ENCODE assay signal across 1 cellular context in genomic region chr19:49641688-49642487, GRCh38.
TF ChIP-seq lines count a peak whose summit lies in the region.

SCAF1 (plus strand) TSS chr19:49642209; CDS start chr19:49645027, 2,818 bp downstream.

TF ChIP-seq in HepG2, 621 proteins besides CTCF, POLR2A, EP300 and RAD21 (continued from another document and continues in another):
- no peak for TF ChIP-seq ZNF75D (CRISPR knock-in tag; IDR thresholded peaks at IDR 0.05; ENCODE audit: borderline replicate concordance)
- no peak for TF ChIP-seq IKZF5 (CRISPR knock-in tag; IDR thresholded peaks at IDR 0.05)
- peak; percentile 94 for TF ChIP-seq AKAP8 (CRISPR knock-in tag; IDR thresholded peaks at IDR 0.05)
- TF ChIP-seq HDAC6 (IDR thresholded peaks at IDR 0.05; ENCODE audit: low read depth, low read length), result no peak
- TF ChIP-seq ELK4 (CRISPR knock-in tag; IDR thresholded peaks at IDR 0.05; ENCODE audit: borderline replicate concordance), result no peak
- TF ChIP-seq ZNF691 (CRISPR knock-in tag; IDR thresholded peaks at IDR 0.05; ENCODE audit: borderline replicate concordance, low read depth), result 0 out of 2 replicates have a peak, but pooled peaks have one; percentile 24
- 0 out of 2 replicates have a peak, but pooled peaks have one; percentile 38 for TF ChIP-seq ZNF598 (CRISPR knock-in tag; IDR thresholded peaks at IDR 0.05; ENCODE audit: borderline replicate concordance)
- TF ChIP-seq ASH2L (IDR thresholded peaks at IDR 0.05; ENCODE audit: insufficient read length, low read depth, low read length), result peak; percentile 34
- TF ChIP-seq HNRNPK (IDR thresholded peaks at IDR 0.05; ENCODE audit: low read depth, low read length, poor library complexity, severe bottlenecking), result peak; percentile 66
- no peak for TF ChIP-seq NFE2L2 (IDR thresholded peaks at IDR 0.05; ENCODE audit: low read length)
- TF ChIP-seq PHF21A (CRISPR knock-in tag; IDR thresholded peaks at IDR 0.05), result no peak
- peak; percentile 99 for TF ChIP-seq RXRB (CRISPR knock-in tag; IDR thresholded peaks at IDR 0.05; ENCODE audit: borderline replicate concordance)
- peak; percentile 22; the same call in 1 of the 2 replicates for TF ChIP-seq ZNF124 (CRISPR knock-in tag; IDR thresholded peaks at IDR 0.05)
- TF ChIP-seq CCAR2 (optimal IDR thresholded peaks at IDR 0.05; ENCODE audit: low read depth, low read length), result no peak
- TF ChIP-seq AHR (CRISPR knock-in tag; IDR thresholded peaks at IDR 0.05), result no peak
- TF ChIP-seq BHLHE40 (IDR thresholded peaks at IDR 0.05; ENCODE audit: low read length), result no peak
- TF ChIP-seq KLF9 (CRISPR knock-in tag; IDR thresholded peaks at IDR 0.05; ENCODE audit: low read depth), result no peak
- TF ChIP-seq E2F2 (CRISPR knock-in tag; IDR thresholded peaks at IDR 0.05; ENCODE audit: borderline replicate concordance), result peak; percentile 90; the same call in 1 of the 2 replicates
- TF ChIP-seq AGO2 (optimal IDR thresholded peaks at IDR 0.05; ENCODE audit: low read depth, low read length), result peak; percentile 81
- TF ChIP-seq MED1 (CRISPR knock-in tag; IDR thresholded peaks at IDR 0.05), result no peak; the same call in 1 of the 2 replicates
- TF ChIP-seq PRDM15 (CRISPR knock-in tag; IDR thresholded peaks at IDR 0.05), result no peak
- TF ChIP-seq SRSF1 (optimal IDR thresholded peaks at IDR 0.05; ENCODE audit: low read depth, low read length), result no peak
- TF ChIP-seq TFDP2 (CRISPR knock-in tag; IDR thresholded peaks at IDR 0.05), result peak; percentile 92
- peak; percentile 71; the same call in 1 of the 2 replicates for TF ChIP-seq ZC3H4 (CRISPR knock-in tag; IDR thresholded peaks at IDR 0.05; ENCODE audit: borderline replicate concordance)
- peak; percentile 75 for TF ChIP-seq SP2 (CRISPR knock-in tag; IDR thresholded peaks at IDR 0.05)
- no peak; the same call in 1 of the 2 replicates for TF ChIP-seq NFKBIZ (CRISPR knock-in tag; IDR thresholded peaks at IDR 0.05)
- TF ChIP-seq ELF4 (CRISPR knock-in tag; IDR thresholded peaks at IDR 0.05; ENCODE audit: borderline replicate concordance), result 0 out of 2 replicates have a peak, but pooled peaks have one; percentile 30
- no peak for TF ChIP-seq AKNA (CRISPR knock-in tag; IDR thresholded peaks at IDR 0.05; ENCODE audit: borderline replicate concordance)
- TF ChIP-seq ZMYM4 (CRISPR knock-in tag; IDR thresholded peaks at IDR 0.05), result no peak; the same call in none of the 2 replicates
- no peak; the same call in 1 of the 2 replicates for TF ChIP-seq HNF4G (IDR thresholded peaks at IDR 0.05; ENCODE audit: borderline replicate concordance, low read depth, low read length)
- no peak for TF ChIP-seq HNF4G (CRISPR knock-in tag; IDR thresholded peaks at IDR 0.05; ENCODE audit: borderline replicate concordance, low read depth)
- peak; percentile 72; the same call in 1 of the 2 replicates for TF ChIP-seq KDM3A (CRISPR knock-in tag; IDR thresholded peaks at IDR 0.05; ENCODE audit: low read depth)
- TF ChIP-seq FLYWCH1 (CRISPR knock-in tag; IDR thresholded peaks at IDR 0.05), result no peak
- peak; percentile 16 for TF ChIP-seq ZSCAN31 (CRISPR knock-in tag; IDR thresholded peaks at IDR 0.05; ENCODE audit: low read depth)
- no peak for TF ChIP-seq ZNF274 (CRISPR knock-in tag; IDR thresholded peaks at IDR 0.05)
- TF ChIP-seq RFXANK (CRISPR knock-in tag; IDR thresholded peaks at IDR 0.05), result no peak
- 0 out of 2 replicates have a peak, but pooled peaks have one; percentile 11 for TF ChIP-seq MXD3 (CRISPR knock-in tag; IDR thresholded peaks at IDR 0.05)
- TF ChIP-seq ZSCAN5A (CRISPR knock-in tag; IDR thresholded peaks at IDR 0.05; ENCODE audit: borderline replicate concordance), result no peak
- no peak for TF ChIP-seq ARID3A (IDR thresholded peaks at IDR 0.05; ENCODE audit: low read depth, low read length)
- no peak for TF ChIP-seq PREB (CRISPR knock-in tag; IDR thresholded peaks at IDR 0.05)
